11 cellular contexts compared by ENCODE assay signal in the genomic region with DNA sequence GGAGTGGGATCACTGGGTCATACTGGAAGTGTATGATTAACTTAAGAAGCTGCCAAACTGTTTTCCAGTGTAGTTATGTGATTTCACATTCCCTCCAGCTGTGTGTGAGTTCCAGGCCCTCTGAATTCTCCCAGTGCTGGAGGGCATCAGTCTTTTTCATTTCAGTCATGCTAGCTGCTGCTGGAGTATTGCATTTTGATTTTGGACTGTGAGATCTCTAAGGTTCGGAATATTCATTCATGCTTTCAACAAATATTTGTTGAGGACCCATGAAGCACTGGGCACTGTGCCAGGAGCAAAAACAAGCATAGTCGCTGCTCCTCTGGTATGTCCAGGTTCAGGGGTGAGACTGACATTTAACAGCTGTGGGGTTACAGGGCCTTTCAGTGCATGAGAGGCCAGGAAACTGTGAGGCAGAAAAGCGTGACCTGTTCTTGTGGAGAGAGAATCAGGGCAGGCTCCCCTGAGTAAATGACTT.
DNase-seq lines count a peak whose midpoint lies in the region; ATAC-seq and TF ChIP-seq lines count a peak whose summit lies in the region.
"Had no signal": no experiment of that assay in that cellular context is flagged by ENCODE, and none has a peak within 500 bp of the region (broad histone marks: within the 10 kb centered on the region; RNA-seq: fewer than 3 reads in every experiment).

No MANE protein-coding gene starts in this region.

- H3K56ac ChIP-seq in IMR-90 (ENCODE audit: extremely low read depth, insufficient read depth, low read length): no peak overlapping the region

- DNase-seq in IMR-90: peak; percentile 73
- DNase-seq in left cardiac atrium: peak; percentile 55
- peak; percentile 96 for DNase-seq in renal cortical epithelial cell (ENCODE audit: low read depth)
- no peak for DNase-seq in middle frontal gyrus (ENCODE audit: extremely low spot score, low spot score)
- no peak for DNase-seq in HCEC 1CT
- DNase-seq in NCI-H2107 treated with DMSO at 0.1 percent for 48 hours (lab: John Stamatoyannopoulos, UW; ENCODE audit: unreplicated experiment): no peak
- DNase-seq: activated T-cell treated with anti-CD3 and anti-CD28 coated beads, Interleukin-2, amount 50 U/mL, for 4 hours; NCI-H446 had no signal

- H3K23ac ChIP-seq in IMR-90 (ENCODE audit: low read depth, low read length): no peak overlapping the region

- no peak overlapping the region for H2AFZ ChIP-seq in IMR-90 (replicated peaks; ENCODE audit: low read length, poor library complexity)

- intact Hi-C loops in IMR-90 (cut with micrococcal nuclease): no loop called here
- intact Hi-C loops in left cardiac atrium (cut with DNase I): no loop called here

- no peaks in the 10 kb centered on the region for H3K79me1 ChIP-seq in IMR-90 (ENCODE audit: low read depth in 1 of 2, low read length in 2 of 2)

- H3K14ac ChIP-seq in IMR-90 (replicated peaks; ENCODE audit: low read depth, low read length): peak overlapping the region; percentile 61; the same call in 1 of the 2 replicates

- TF ChIP-seq CTCF in IMR-90 (conservative IDR thresholded peaks at IDR 0.05; ENCODE audit: low read depth, low read length): no peak

- no peak for TF ChIP-seq POLR2A in IMR-90 (IDR thresholded peaks at IDR 0.05; ENCODE audit: low read depth, low read length)

- H3K9me1 ChIP-seq in IMR-90 (ENCODE audit: insufficient read depth, low read length): peaks cover 8% of the 10 kb centered on the region

- 0% methylated on average over 1 of the region's 3 CpGs; no CpG with 5 or more reads in 1 of the 2 experiments for WGBS in IMR-90 (ENCODE audit: extremely low coverage in 2 of 2, insufficient read length in 1 of 2), 2 experiments

- no peak for TF ChIP-seq RAD21 in IMR-90 (IDR thresholded peaks at IDR 0.05; ENCODE audit: low read length)

- no peak overlapping the region for H2AK9ac ChIP-seq in IMR-90 (replicated peaks; ENCODE audit: low read depth, low read length, poor library complexity)

- H4K91ac ChIP-seq in IMR-90 (ENCODE audit: insufficient read depth, low read depth, low read length): no peak overlapping the region

- peaks cover 3% of the 10 kb centered on the region for H3K9me3 ChIP-seq in IMR-90 (ENCODE audit: control insufficient read depth, insufficient read depth, low read length)

- H4K5ac ChIP-seq in IMR-90 (ENCODE audit: low read depth, low read length): no peak overlapping the region

- no peak overlapping the region; a peak in 1 of 4 replicates for H4K8ac ChIP-seq in IMR-90 (ENCODE audit: low read depth in 2 of 2, low read length in 2 of 2)

- peak overlapping the region; percentile 48 for H2BK5ac ChIP-seq in IMR-90 (ENCODE audit: low read depth, low read length, poor library complexity, severe bottlenecking)

- dilution Hi-C loops in IMR-90 (cut with HindIII; ENCODE audit: low sequenced_read_pairs, unreplicated experiment): loop anchor here (10.0 kb wide), 1 partner anchor 46 kb away; no protein-coding TSS in a partner anchor

- H4K20me1 ChIP-seq in IMR-90 (ENCODE audit: insufficient read depth, low read length): no peaks in the 10 kb centered on the region

- BruUV-seq in IMR-90 (replicated peaks; lab: Mats Ljungman, UMichigan): no TSS peak

- no peaks in the 10 kb centered on the region for H3K36me3 ChIP-seq in IMR-90 (ENCODE audit: control insufficient read depth, insufficient read depth, low read length)

- H3K18ac ChIP-seq in IMR-90 (ENCODE audit: low read depth, low read length): no peak overlapping the region

- peak overlapping the region; percentile 77; the same call in 1 of the 2 replicates for H3K27ac ChIP-seq in IMR-90 (ENCODE audit: insufficient read depth, low read length)

- in situ Hi-C loops in IMR-90 (cut with MboI; ENCODE audit: low sequenced_read_pairs): no loop called here

- peak overlapping the region; percentile 84 for H3K4ac ChIP-seq in IMR-90 (ENCODE audit: low read depth, low read length)

- no peak overlapping the region; the same call in 1 of the 2 replicates for H2AK5ac ChIP-seq in IMR-90 (ENCODE audit: low read depth, low read length)

- POLR2A ChIA-PET in IMR-90 (lab: Charles Lee; ENCODE audit: unreplicated experiment): no interaction called here

- CTCF ChIA-PET in IMR-90 (lab: Yijun Ruan, JAX): interaction anchor here (0.7 kb wide), 1 partner anchor 36 kb away, joined by 3 read pairs; no protein-coding TSS in a partner anchor

- no peak overlapping the region for H3K4me3 ChIP-seq in IMR-90 (ENCODE audit: insufficient read depth, low read depth, low read length)
- H3K4me3 ChIP-seq: skin epidermis had no signal

- ATAC-seq in IMR-90 (ENCODE audit: low read depth) (peak; percentile 82), SK-N-SH treated with all-trans-retinoic acid at 6 μM for 48 hours (peak; percentile 38), left cardiac atrium (peak; percentile 12 to 42), GM21723 (IDR thresholded peaks at IDR 0.05; ENCODE audit: unreplicated experiment) (no peak)
- ATAC-seq: activated T-cell treated with anti-CD3 and anti-CD28 coated beads, Interleukin-2, amount 50 U/mL, for 4 hours had no signal

- H3K4me1 ChIP-seq in IMR-90 (ENCODE audit: control insufficient read depth, insufficient read depth, low read length): peaks cover 19% of the 10 kb centered on the region

- H2BK120ac ChIP-seq in IMR-90 (ENCODE audit: low read depth, low read length): peak overlapping the region; percentile 43; the same call in 1 of the 2 replicates

- H3K27me3 ChIP-seq in IMR-90 (ENCODE audit: control insufficient read depth, insufficient read depth, low read length): no peaks in the 10 kb centered on the region

- peak overlapping the region; percentile 62; the same call in 1 of the 2 replicates for H2BK20ac ChIP-seq in IMR-90 (ENCODE audit: low read depth, low read length)

- H2BK15ac ChIP-seq in IMR-90 (ENCODE audit: low read depth, low read length): peak overlapping the region; percentile 47; the same call in 1 of the 3 replicates

- no peak overlapping the region for H3K9ac ChIP-seq in IMR-90 (ENCODE audit: low read depth, low read length)

- no peak overlapping the region for H3K4me2 ChIP-seq in IMR-90 (ENCODE audit: low read depth, low read length)

TF ChIP-seq in IMR-90, 13 proteins besides CTCF, POLR2A, EP300 and RAD21 (continues in another document):
- TF ChIP-seq, protein P1, sequence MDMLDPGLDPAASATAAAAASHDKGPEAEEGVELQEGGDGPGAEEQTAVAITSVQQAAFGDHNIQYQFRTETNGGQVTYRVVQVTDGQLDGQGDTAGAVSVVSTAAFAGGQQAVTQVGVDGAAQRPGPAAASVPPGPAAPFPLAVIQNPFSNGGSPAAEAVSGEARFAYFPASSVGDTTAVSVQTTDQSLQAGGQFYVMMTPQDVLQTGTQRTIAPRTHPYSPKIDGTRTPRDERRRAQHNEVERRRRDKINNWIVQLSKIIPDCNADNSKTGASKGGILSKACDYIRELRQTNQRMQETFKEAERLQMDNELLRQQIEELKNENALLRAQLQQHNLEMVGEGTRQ (IDR thresholded peaks at IDR 0.05; ENCODE audit: low read depth, low read length): no peak
- TF ChIP-seq SMC3 (IDR thresholded peaks at IDR 0.05; ENCODE audit: low read depth, low read length): no peak
- TF ChIP-seq, protein P2, sequence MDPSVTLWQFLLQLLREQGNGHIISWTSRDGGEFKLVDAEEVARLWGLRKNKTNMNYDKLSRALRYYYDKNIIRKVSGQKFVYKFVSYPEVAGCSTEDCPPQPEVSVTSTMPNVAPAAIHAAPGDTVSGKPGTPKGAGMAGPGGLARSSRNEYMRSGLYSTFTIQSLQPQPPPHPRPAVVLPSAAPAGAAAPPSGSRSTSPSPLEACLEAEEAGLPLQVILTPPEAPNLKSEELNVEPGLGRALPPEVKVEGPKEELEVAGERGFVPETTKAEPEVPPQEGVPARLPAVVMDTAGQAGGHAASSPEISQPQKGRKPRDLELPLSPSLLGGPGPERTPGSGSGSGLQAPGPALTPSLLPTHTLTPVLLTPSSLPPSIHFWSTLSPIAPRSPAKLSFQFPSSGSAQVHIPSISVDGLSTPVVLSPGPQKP (IDR thresholded peaks at IDR 0.05; ENCODE audit: borderline replicate concordance, low read depth, low read length): no peak
- no peak for TF ChIP-seq NFE2L2 (IDR thresholded peaks at IDR 0.05; ENCODE audit: low read depth, low read length)
- TF ChIP-seq MAZ (IDR thresholded peaks at IDR 0.05; ENCODE audit: borderline replicate concordance, low read depth, low read length): no peak
- no peak for TF ChIP-seq CEBPB (IDR thresholded peaks at IDR 0.05; ENCODE audit: low read depth, low read length)
- no peak for TF ChIP-seq BHLHE40 (IDR thresholded peaks at IDR 0.05; ENCODE audit: low read depth, low read length)
- no peak for TF ChIP-seq RCOR1 (IDR thresholded peaks at IDR 0.05; ENCODE audit: insufficient replicate concordance, low read length)

TF ChIP-seq in SK-N-SH treated with all-trans-retinoic acid at 6 μM for 48 hours, 23 proteins besides CTCF, POLR2A, EP300 and RAD21:
- TF ChIP-seq ZNF8 (CRISPR knock-in tag; IDR thresholded peaks at IDR 0.05) (peak; percentile 80), OSR1 (CRISPR knock-in tag; IDR thresholded peaks at IDR 0.05) (no peak)

Comparison
In these comparisons a context has a peak if more than half of its experiments do, and no peak if none do; other contexts are left out.
1. DNase-seq: peak in IMR-90 (single experiment), left cardiac atrium (single experiment) and renal cortical epithelial cell (single experiment); none in middle frontal gyrus (single experiment), HCEC 1CT (single experiment) and NCI-H2107 treated with DMSO at 0.1 percent for 48 hours (single experiment).